Comparison of ENCODE assay signal across 8 cellular contexts in genomic region chr15:52678468-52679231, GRCh38. TPM values are rescaled to one million over a fixed set of nuclear protein-coding genes. Genes with fewer than 3 reads are reported as not detected.
A peak's percentile ranks its signal among the peaks of the same experiment; 100 is the strongest.
DNase-seq lines count a peak whose midpoint lies in the region; ATAC-seq and TF ChIP-seq lines count a peak whose summit lies in the region.

No MANE protein-coding gene starts in this region.

- under 1% methylated on average over 22 of the region's 70 CpGs for WGBS in hepatocyte (ENCODE audit: low lambda C conversion rate, missing lambda C conversion rate)

- H3K27ac ChIP-seq in angular gyrus (ENCODE audit: low read depth, low read length), result peak overlapping the region; percentile 93
- H3K27ac ChIP-seq in hepatocyte, result peak overlapping the region; percentile 96

- no peaks in the 10 kb centered on the region for H3K27me3 ChIP-seq in hepatocyte

- peak; percentile 22 for ATAC-seq in GM21515 (IDR thresholded peaks at IDR 0.05; ENCODE audit: unreplicated experiment)

- DNase-seq in DMS 273 (lab: John Stamatoyannopoulos, UW; ENCODE audit: unreplicated experiment) (peak; percentile 85), HuH-7.5 (ENCODE audit: low spot score) (peak; percentile 31), hepatocyte (ENCODE audit: low spot score) (peak; percentile 81), retina (peak; percentile 88), NCI-H2107 treated with DMSO at 0.1 percent for 48 hours (lab: John Stamatoyannopoulos, UW; ENCODE audit: unreplicated experiment) (no peak)

- H4K20me1 ChIP-seq in hepatocyte (ENCODE audit: insufficient read depth, poor library complexity, severe bottlenecking), result peaks cover 8% of the 10 kb centered on the region

- peak overlapping the region; percentile 85 for H3K4me3 ChIP-seq in hepatocyte

- H3K36me3 Mint-ChIP-seq in T-helper 1 cell treated with Interleukin-12 subunit alpha and Interleukin-12 subunit beta and Interleukin-4 antibody, amounts not matched to agents 30 μg/mL and 1 μg/mL, for 36 hours (ENCODE audit: low read depth), result peaks cover 10% of the 10 kb centered on the region

- H3K4me1 Mint-ChIP-seq in T-helper 1 cell treated with Interleukin-12 subunit alpha and Interleukin-12 subunit beta and Interleukin-4 antibody, amounts not matched to agents 30 μg/mL and 1 μg/mL, for 36 hours (ENCODE audit: low read depth), result peaks cover 30% of the 10 kb centered on the region

- H2AFZ ChIP-seq in hepatocyte, result peak overlapping the region; percentile 82

- H3K27ac Mint-ChIP-seq in T-helper 1 cell treated with Interleukin-12 subunit alpha and Interleukin-12 subunit beta and Interleukin-4 antibody, amounts not matched to agents 30 μg/mL and 1 μg/mL, for 36 hours, result peak overlapping the region; percentile 100

- peak overlapping the region; percentile 86 for H3K4me2 ChIP-seq in hepatocyte

- H3K4me3 Mint-ChIP-seq in T-helper 1 cell treated with Interleukin-12 subunit alpha and Interleukin-12 subunit beta and Interleukin-4 antibody, amounts not matched to agents 30 μg/mL and 1 μg/mL, for 36 hours, result peak overlapping the region; percentile 86

- H3K9me2 ChIP-seq in hepatocyte (replicated peaks; ENCODE audit: insufficient read depth), result no peaks in the 10 kb centered on the region

- peaks cover 34% of the 10 kb centered on the region for H3K79me2 ChIP-seq in hepatocyte

- no peaks in the 10 kb centered on the region for H3K9me3 Mint-ChIP-seq in T-helper 1 cell treated with Interleukin-12 subunit alpha and Interleukin-12 subunit beta and Interleukin-4 antibody, amounts not matched to agents 30 μg/mL and 1 μg/mL, for 36 hours

- no peaks in the 10 kb centered on the region for H3K9me3 ChIP-seq in hepatocyte (ENCODE audit: low read depth)

- H3K36me3 ChIP-seq in hepatocyte (replicated peaks; ENCODE audit: insufficient read depth, low read depth), result peaks cover 9% of the 10 kb centered on the region

- no peaks in the 10 kb centered on the region for H3K27me3 Mint-ChIP-seq in T-helper 1 cell treated with Interleukin-12 subunit alpha and Interleukin-12 subunit beta and Interleukin-4 antibody, amounts not matched to agents 30 μg/mL and 1 μg/mL, for 36 hours (ENCODE audit: low read depth)

- TF ChIP-seq CTCF in hepatocyte (IDR thresholded peaks at IDR 0.05; ENCODE audit: poor library complexity), result no peak

- H3K4me1 ChIP-seq in hepatocyte (ENCODE audit: insufficient read depth), result peaks cover 16% of the 10 kb centered on the region

RNA-seq across cellular contexts. Expression of gene ATOSA, which starts 0.5 kb away (rescaled TPM):
- 26.0 and 31.1 TPM in 2 replicates for total RNA-seq in hepatocyte
- 6.8 and 9.9 TPM in 2 replicates for polyA plus RNA-seq in hepatocyte
